In genomic region chr11:94307101-94307791, GRCh38 we compare ENCODE assay signal across 9 cellular contexts. TPM values are rescaled to one million over a fixed set of nuclear protein-coding genes. Genes with fewer than 3 reads are reported as not detected.
"Had no signal": no experiment of that assay in that cellular context is flagged by ENCODE, and none has a peak within 500 bp of the region (broad histone marks: within the 10 kb centered on the region; RNA-seq: fewer than 3 reads in every experiment).

No MANE protein-coding gene starts in this region.

- H3K27ac Mint-ChIP-seq: GM23338 had no signal

- H3K4me2 ChIP-seq: GM23338 had no signal

- ATAC-seq: GM23338, K562 had no signal

- H3K4me3 Mint-ChIP-seq: GM23338, H9 had no signal

- H3K9me3 Mint-ChIP-seq: GM23338, H9 had no signal

- FAIRE-seq: H1, H54, HTR-8/SVneo, K562 had no signal

- DNase-seq: H9, HCEC 1CT, IMR-90 had no signal

- H3K4me3 ChIP-seq: GM23338, K562 had no signal

RNA-seq across cellular contexts. Expression of gene IZUMO1R, which starts 2.9 kb away (rescaled TPM):
- total RNA-seq: GM23338, H1, H9, HT-29, IMR-90, K562 had no signal
- polyA plus RNA-seq: GM23338, H1, IMR-90, K562 had no signal
